Comparison of ENCODE assay signal across 20 cellular contexts in the genomic region with DNA sequence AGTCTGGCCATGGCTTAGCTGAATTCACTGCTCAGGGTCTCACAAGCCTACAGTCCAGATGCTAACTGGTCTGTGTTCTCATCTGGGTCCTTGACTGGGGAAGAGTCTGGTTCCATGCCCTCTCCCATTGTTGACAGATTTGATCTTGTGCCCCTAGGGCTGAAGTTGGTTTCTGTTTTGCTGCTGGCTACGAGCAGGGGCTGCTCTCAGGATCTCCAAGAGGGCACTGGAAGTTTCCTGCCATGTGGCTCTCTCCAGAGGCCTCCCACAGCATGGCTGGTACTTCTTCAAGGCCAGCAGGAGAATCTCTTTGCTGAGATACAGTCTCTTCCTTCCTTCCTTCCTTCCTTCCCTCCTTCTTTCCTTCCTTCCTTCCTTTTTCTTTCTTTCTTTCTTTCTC.
"Had no signal": no experiment of that assay in that cellular context is flagged by ENCODE, and none has a peak within 500 bp of the region (broad histone marks: within the 10 kb centered on the region; RNA-seq: fewer than 3 reads in every experiment).

No MANE protein-coding gene starts in this region.

- H3K36me3 ChIP-seq: breast epithelium had no signal

- H3K4me1 ChIP-seq: breast epithelium had no signal

- H3K27me3 ChIP-seq: breast epithelium had no signal

- DNase-seq: activated B cell treated with CpG ODN at 0.5 μM for 24 hours; activated CD4-positive, alpha-beta T cell treated with anti-CD3 and anti-CD28 coated beads for 1 hour; activated CD4-positive, alpha-beta T cell treated with anti-CD3 and anti-CD28 coated beads, Interleukin-2, amount 10 ng/mL, durations not matched to agents 24 days and 14 days; activated CD4-positive, alpha-beta T cell treated with anti-CD3 and anti-CD28 coated beads, Interleukin-2, amount 50 U/mL, for 48 hours; activated CD8-positive, alpha-beta memory T cell treated with anti-CD3 and anti-CD28 coated beads, Interleukin-2, amount 50 U/mL, for 4 hours; activated naive CD4-positive, alpha-beta T cell treated with anti-CD3 and anti-CD28 coated beads, Interleukin-2, amount 50 U/mL, for 16 hours; activated naive CD8-positive, alpha-beta T cell treated with anti-CD3 and anti-CD28 coated beads, Interleukin-2, amount 10 ng/mL, durations not matched to agents 7 days and 5 days; activated T-cell treated with anti-CD3 and anti-CD28 coated beads, Interleukin-2, amount 50 U/mL, for 72 hours; aorta; caudate nucleus; MM.1S; NCI-H1105; NCI-H1436; NCI-H1694 treated with DMSO at 0.1 percent for 48 hours; NCI-H2029 treated with DMSO at 0.1 percent for 48 hours; NCI-H345; NCI-H510A; NCI-H526 treated with DMSO at 0.1 percent for 48 hours; SHP77 treated with DMSO at 0.1 percent for 48 hours had no signal

- ATAC-seq: activated T-cell treated with anti-CD3 and anti-CD28 coated beads, Interleukin-2, amount 50 U/mL, for 72 hours had no signal

- H3K27ac ChIP-seq: breast epithelium had no signal

- H3K4me3 ChIP-seq: breast epithelium had no signal

- H3K9me3 ChIP-seq: breast epithelium had no signal
